Comparison of ENCODE assay signal across 12 cellular contexts in genomic region chr7:1736826-1737225, GRCh38.
DNase-seq lines count a peak whose midpoint lies in the region; ATAC-seq and TF ChIP-seq lines count a peak whose summit lies in the region.
"Had no signal": no experiment of that assay in that cellular context is flagged by ENCODE, and none has a peak within 500 bp of the region (broad histone marks: within the 10 kb centered on the region; RNA-seq: fewer than 3 reads in every experiment).

No MANE protein-coding gene starts in this region.

- no peak overlapping the region for H2BK12ac ChIP-seq in neuronal stem cell (ENCODE audit: low read length)

- H4K20me1 ChIP-seq in BLaER1: peaks cover 20% of the 10 kb centered on the region

- H2BK15ac ChIP-seq in neuronal stem cell (ENCODE audit: low read length): no peak overlapping the region

- H3K9ac ChIP-seq in BLaER1 (no peak overlapping the region), neuronal stem cell (ENCODE audit: low read depth, low read length, poor library complexity) (no peak overlapping the region)

- H2BK5ac ChIP-seq in neuronal stem cell (ENCODE audit: low read length): no peak overlapping the region

- no peak overlapping the region for H3K14ac ChIP-seq in neuronal stem cell (ENCODE audit: low read length)

- CTCF ChIA-PET in Caco-2 (lab: Charles Lee): interaction anchor here (1.1 kb wide), 1 partner anchor 22 kb away, joined by 3 read pairs; no protein-coding TSS in a partner anchor

- H3K4me1 Mint-ChIP-seq in Caco-2 (ENCODE audit: low read depth, unreplicated experiment): peaks cover 5% of the 10 kb centered on the region
- H3K4me1 Mint-ChIP-seq: GM23338 had no signal

- H3K36me3 Mint-ChIP-seq in Caco-2 (ENCODE audit: insufficient read depth, unreplicated experiment): peaks cover 17% of the 10 kb centered on the region
- H3K36me3 Mint-ChIP-seq: CD8-positive, alpha-beta T cell had no signal

- H3K4me1 ChIP-seq in BLaER1 (peaks cover 87% of the 10 kb centered on the region), Caco-2 (no peaks in the 10 kb centered on the region), neuronal stem cell (ENCODE audit: control insufficient read depth in 2 of 2, insufficient read depth in 1 of 2, low read depth in 1 of 2, low read length in 2 of 2) (peaks cover 0 to 4% of the 10 kb centered on the region in 2 donors)

- H3K36me3 ChIP-seq in BLaER1: no peaks in the 10 kb centered on the region
- H3K36me3 ChIP-seq in Caco-2 (ENCODE audit: control insufficient read depth, insufficient read depth, low read length): no peaks in the 10 kb centered on the region
- peaks cover 0 to 53% of the 10 kb centered on the region in 2 donors for H3K36me3 ChIP-seq in neuronal stem cell (replicated peaks in 1 of 2; ENCODE audit: control insufficient read depth in 2 of 2, insufficient read depth in 2 of 2, low read length in 2 of 2)

- peak; percentile 31 for TF ChIP-seq POLR2A in NB4 (IDR thresholded peaks at IDR 0.05; ENCODE audit: extremely low read depth, insufficient read length)

- H4K8ac ChIP-seq in neuronal stem cell (ENCODE audit: low read depth, low read length): no peak overlapping the region

- no peaks in the 10 kb centered on the region for H3K9me3 Mint-ChIP-seq in Caco-2 (ENCODE audit: unreplicated experiment)
- H3K9me3 Mint-ChIP-seq: CD8-positive, alpha-beta T cell; GM23338 had no signal

- WGBS in neuronal stem cell (ENCODE audit: extremely low coverage in 2 of 2, insufficient read length in 2 of 2, insufficient replicate concordance in 1 of 2), 2 donors: no CpG with 5 or more reads among the region's 8 CpGs

- 0 out of 2 replicates have a peak, but pooled peaks cover 3% of the 10 kb centered on the region for H3K27me3 ChIP-seq in BLaER1
- H3K27me3 ChIP-seq in Caco-2 (replicated peaks; ENCODE audit: control insufficient read depth, insufficient read depth, low read length): no peaks in the 10 kb centered on the region; the same call in none of the 2 replicates
- no peaks in the 10 kb centered on the region for H3K27me3 ChIP-seq in neuronal stem cell (ENCODE audit: control insufficient read depth in 3 of 3, insufficient read depth in 3 of 3, low read depth in 1 of 3, low read length in 3 of 3)

- H3K18ac ChIP-seq in neuronal stem cell (ENCODE audit: low read length): peak overlapping the region; percentile 35

- H4K91ac ChIP-seq in neuronal stem cell (ENCODE audit: low read depth, low read length, poor library complexity): no peak overlapping the region

- DNase-seq in Caco-2 (no peak), NB4 (ENCODE audit: low read depth) (peak; percentile 44), neuronal stem cell (ENCODE audit: low spot score) (no peak), SKM-1 (lab: John Stamatoyannopoulos, UW; ENCODE audit: unreplicated experiment) (no peak), caudate nucleus (lab: John Stamatoyannopoulos, UW) (no peak)
- DNase-seq: AML-193; CD8-positive, alpha-beta T cell; KG1 had no signal

- peak overlapping the region; percentile 67 for H3K4me2 ChIP-seq in BLaER1
- no peak overlapping the region for H3K4me2 ChIP-seq in neuronal stem cell (ENCODE audit: insufficient read depth, low read length, poor library complexity, severe bottlenecking)
- H3K4me2 ChIP-seq: GM23338 had no signal

- H3K27ac Mint-ChIP-seq in Caco-2 (ENCODE audit: unreplicated experiment): peak overlapping the region; percentile 59
- H3K27ac Mint-ChIP-seq: CD8-positive, alpha-beta T cell; GM23338 had no signal

- H3K9me3 ChIP-seq in BLaER1 (no peaks in the 10 kb centered on the region), Caco-2 (no peaks in the 10 kb centered on the region), neuronal stem cell (replicated peaks in 1 of 2; ENCODE audit: control insufficient read depth in 2 of 2, insufficient read depth in 1 of 2, low read depth in 1 of 2, low read length in 2 of 2) (no peaks in the 10 kb centered on the region)

- peaks cover 10% of the 10 kb centered on the region for H3K27me3 Mint-ChIP-seq in Caco-2 (ENCODE audit: insufficient read depth, unreplicated experiment)

- H3K4me3 Mint-ChIP-seq in Caco-2 (ENCODE audit: unreplicated experiment): no peak overlapping the region
- H3K4me3 Mint-ChIP-seq: CD8-positive, alpha-beta T cell; GM23338 had no signal

- ATAC-seq in GM18909 (IDR thresholded peaks at IDR 0.05; ENCODE audit: poor library complexity, unreplicated experiment) (no peak), GM21381 (IDR thresholded peaks at IDR 0.05; ENCODE audit: unreplicated experiment) (no peak)
- ATAC-seq: CD8-positive, alpha-beta T cell; GM23338 had no signal

- H3K4ac ChIP-seq in neuronal stem cell (ENCODE audit: low read length): no peak overlapping the region

- H3K4me3 ChIP-seq in BLaER1 (no peak overlapping the region), Caco-2 (ENCODE audit: low read depth, low read length) (no peak overlapping the region), NB4 (ENCODE audit: low read depth, low read length) (no peak overlapping the region), neuronal stem cell (ENCODE audit: low read length in 2 of 2) (no peak overlapping the region)
- H3K4me3 ChIP-seq: GM23338 had no signal

- no peak overlapping the region for H2BK120ac ChIP-seq in neuronal stem cell (ENCODE audit: low read depth, low read length)

- H3K27ac ChIP-seq in BLaER1: no peak overlapping the region
- H3K27ac ChIP-seq in neuronal stem cell (replicated peaks; ENCODE audit: low read length): no peak overlapping the region
- no peak overlapping the region for H3K27ac ChIP-seq in caudate nucleus (ENCODE audit: low read depth, low read length)

- H2AFZ ChIP-seq in neuronal stem cell (ENCODE audit: low read length): no peak overlapping the region
- H2AFZ ChIP-seq: GM23338 had no signal

- no peak overlapping the region for H3K23ac ChIP-seq in neuronal stem cell (ENCODE audit: low read depth, low read length, poor library complexity)

- TF ChIP-seq CTCF in Caco-2 (IDR thresholded peaks at IDR 0.05; ENCODE audit: insufficient read depth in 1 of 2, low read depth in 1 of 2, low read length in 1 of 2, severe bottlenecking in 1 of 2, unreplicated experiment in 1 of 2) (no peak), NB4 (IDR thresholded peaks at IDR 0.05; ENCODE audit: low read depth, low read length) (no peak)

- POLR2A ChIA-PET in Caco-2 (lab: Charles Lee): no interaction called here

- H2AK5ac ChIP-seq in neuronal stem cell (ENCODE audit: low read depth, low read length): no peak overlapping the region

- H3K79me1 ChIP-seq in neuronal stem cell (ENCODE audit: low read depth, low read length): peaks cover 8% of the 10 kb centered on the region

- BruUV-seq in Caco-2 (replicated peaks; lab: Mats Ljungman, UMichigan): no TSS peak

- intact Hi-C loops in Caco-2 (cut with micrococcal nuclease; ENCODE audit: unreplicated experiment): no loop called here
